2 cellular contexts compared by ENCODE assay signal in genomic region chr16:4404967-4405696, GRCh38.
TF ChIP-seq lines count a peak whose summit lies in the region.

No MANE protein-coding gene starts in this region.

TF ChIP-seq in GM23338, 12 proteins besides CTCF, POLR2A, EP300 and RAD21:
- TF ChIP-seq ZNF114 (CRISPR knock-in tag; IDR thresholded peaks at IDR 0.05) = no peak
- TF ChIP-seq REST (IDR thresholded peaks at IDR 0.05; ENCODE audit: unreplicated experiment) = no peak
- no peak for TF ChIP-seq ZNF462 (CRISPR knock-in tag; IDR thresholded peaks at IDR 0.05)
- no peak for TF ChIP-seq STAT1 (IDR thresholded peaks at IDR 0.05; ENCODE audit: unreplicated experiment)
- TF ChIP-seq NANOG (IDR thresholded peaks at IDR 0.05; ENCODE audit: borderline replicate concordance) = no peak
- TF ChIP-seq EZH2phosphoT487 (IDR thresholded peaks at IDR 0.05; ENCODE audit: unreplicated experiment) = no peak
- TF ChIP-seq CREB1 (CRISPR knock-in tag; IDR thresholded peaks at IDR 0.05; ENCODE audit: low read depth) = no peak
- TF ChIP-seq POLR2AphosphoS5 (IDR thresholded peaks at IDR 0.05; ENCODE audit: low read depth) = no peak
- TF ChIP-seq ZNF331 (CRISPR knock-in tag; IDR thresholded peaks at IDR 0.05; ENCODE audit: low read depth) = no peak
- TF ChIP-seq ETS1 (IDR thresholded peaks at IDR 0.05) = no peak
- no peak for TF ChIP-seq JUNB (IDR thresholded peaks at IDR 0.05; ENCODE audit: unreplicated experiment)
- no peak for TF ChIP-seq EZH2 (IDR thresholded peaks at IDR 0.05; ENCODE audit: low read depth, unreplicated experiment)

TF ChIP-seq in H1, 55 proteins besides CTCF, POLR2A, EP300 and RAD21:
- no peak for TF ChIP-seq POU5F1 (IDR thresholded peaks at IDR 0.05; ENCODE audit: low read depth, low read length)
